In genomic region chr11:131668867-131669780, GRCh38 we compare ENCODE assay signal across 8 cellular contexts.
A peak's percentile ranks its signal among the peaks of the same experiment; 100 is the strongest.
DNase-seq lines count a peak whose midpoint lies in the region; ATAC-seq and TF ChIP-seq lines count a peak whose summit lies in the region.

No MANE protein-coding gene starts in this region.

- 62% methylated on average over 11 of the region's 11 CpGs for WGBS in esophagus muscularis mucosa
- 45 to 55% (median 52%) methylated on average over 11 of the region's 11 CpGs for WGBS in psoas muscle, 3 donors

- TF ChIP-seq CTCF in esophagus muscularis mucosa (IDR thresholded peaks at IDR 0.05) (peak; percentile 17 to 50 (median 32)), psoas muscle (IDR thresholded peaks at IDR 0.05) (peak; percentile 29)

- H3K27ac ChIP-seq in esophagus muscularis mucosa (replicated peaks in 1 of 4) (no peak overlapping the region), psoas muscle (no peak overlapping the region)

- H3K4me3 ChIP-seq in esophagus muscularis mucosa, result no peak overlapping the region
- H3K4me3 ChIP-seq in psoas muscle, result no peak overlapping the region

- H3K27me3 ChIP-seq in esophagus muscularis mucosa (no peaks in the 10 kb centered on the region), psoas muscle (ENCODE audit: insufficient read depth in 3 of 3, low read length in 2 of 3) (no peaks in the 10 kb centered on the region)

- TF ChIP-seq POLR2A in esophagus muscularis mucosa (IDR thresholded peaks at IDR 0.05; ENCODE audit: low read depth), result no peak

- DNase-seq in DMS 273 (lab: John Stamatoyannopoulos, UW; ENCODE audit: unreplicated experiment) (peak; percentile 53), DMS 273 treated with DMSO at 0.1 percent for 48 hours (lab: John Stamatoyannopoulos, UW) (no peak), KBM-7 (peak; percentile 9), esophagus muscularis mucosa (ENCODE audit: extremely low spot score) (no peak), psoas muscle (peak in 1 of 2 donors; percentile 29)
- peak; percentile 72 for DNase-seq in activated CD4-positive, alpha-beta T cell treated with anti-CD3 and anti-CD28 coated beads for 48 hours
- DNase-seq in effector CD4-positive, alpha-beta T cell, result no peak

- intact Hi-C loops in esophagus muscularis mucosa (cut with DNase I), result no loop called here
- intact Hi-C loops in psoas muscle (cut with DNase I), result no loop called here

- H3K36me3 ChIP-seq in esophagus muscularis mucosa, result no peaks in the 10 kb centered on the region
- no peaks in the 10 kb centered on the region for H3K36me3 ChIP-seq in psoas muscle (ENCODE audit: insufficient read depth in 1 of 2, low read depth in 1 of 2)

- H3K4me1 ChIP-seq in esophagus muscularis mucosa, result peaks cover 0 to 5% (median 1%) of the 10 kb centered on the region in 4 donors
- H3K4me1 ChIP-seq in psoas muscle, result no peaks in the 10 kb centered on the region

- in situ Hi-C loops in KBM-7 (cut with MboI; ENCODE audit: low pct_unique_long_range_greater_than_20kb, low sequenced_read_pairs), result no loop called here

- H3K9me3 ChIP-seq in esophagus muscularis mucosa, result no peaks in the 10 kb centered on the region
- no peaks in the 10 kb centered on the region for H3K9me3 ChIP-seq in psoas muscle

- peak; percentile 78 for ATAC-seq in GM21528 (IDR thresholded peaks at IDR 0.05; ENCODE audit: low FRiP score, unreplicated experiment)
- ATAC-seq in psoas muscle, result no peak

- TF ChIP-seq EP300 in esophagus muscularis mucosa (IDR thresholded peaks at IDR 0.05), result no peak

Comparison
In these comparisons a context has a peak if more than half of its experiments do, and no peak if none do; other contexts are left out.
1. DNase-seq: peak in DMS 273 (single experiment), KBM-7 (single experiment) and activated CD4-positive, alpha-beta T cell treated with anti-CD3 and anti-CD28 coated beads for 48 hours (single experiment); none in DMS 273 treated with DMSO at 0.1 percent for 48 hours (single experiment), esophagus muscularis mucosa (single experiment) and effector CD4-positive, alpha-beta T cell (single experiment).